In genomic region chr9:96498796-96499195, GRCh38 we compare ENCODE assay signal across 1 cellular context.
TF ChIP-seq lines count a peak whose summit lies in the region.

No MANE protein-coding gene starts in this region.

TF ChIP-seq in K562, 482 proteins besides CTCF, POLR2A, EP300 and RAD21:
- TF ChIP-seq HNRNPK (IDR thresholded peaks at IDR 0.05; ENCODE audit: low read depth, low read length, poor library complexity, severe bottlenecking) = no peak
- TF ChIP-seq PHB2 (IDR thresholded peaks at IDR 0.05; ENCODE audit: low read depth) = no peak
- no peak for TF ChIP-seq UBTF (IDR thresholded peaks at IDR 0.05; ENCODE audit: borderline replicate concordance in 1 of 2, low read depth in 2 of 2, low read length in 2 of 2)
- TF ChIP-seq AFF4 (CRISPR knock-in tag; IDR thresholded peaks at IDR 0.05) = no peak
- no peak for TF ChIP-seq ZFX (CRISPR knock-in tag; IDR thresholded peaks at IDR 0.05)
- no peak for TF ChIP-seq FOXK1 (CRISPR knock-in tag; IDR thresholded peaks at IDR 0.05; ENCODE audit: borderline replicate concordance)
- TF ChIP-seq MYC (IDR thresholded peaks at IDR 0.05; ENCODE audit: low read depth, low read length) = no peak
- no peak for TF ChIP-seq MYC (CRISPR knock-in tag; IDR thresholded peaks at IDR 0.05; ENCODE audit: borderline replicate concordance, low read depth)
